Comparison of ENCODE assay signal across 18 cellular contexts in the genomic region with DNA sequence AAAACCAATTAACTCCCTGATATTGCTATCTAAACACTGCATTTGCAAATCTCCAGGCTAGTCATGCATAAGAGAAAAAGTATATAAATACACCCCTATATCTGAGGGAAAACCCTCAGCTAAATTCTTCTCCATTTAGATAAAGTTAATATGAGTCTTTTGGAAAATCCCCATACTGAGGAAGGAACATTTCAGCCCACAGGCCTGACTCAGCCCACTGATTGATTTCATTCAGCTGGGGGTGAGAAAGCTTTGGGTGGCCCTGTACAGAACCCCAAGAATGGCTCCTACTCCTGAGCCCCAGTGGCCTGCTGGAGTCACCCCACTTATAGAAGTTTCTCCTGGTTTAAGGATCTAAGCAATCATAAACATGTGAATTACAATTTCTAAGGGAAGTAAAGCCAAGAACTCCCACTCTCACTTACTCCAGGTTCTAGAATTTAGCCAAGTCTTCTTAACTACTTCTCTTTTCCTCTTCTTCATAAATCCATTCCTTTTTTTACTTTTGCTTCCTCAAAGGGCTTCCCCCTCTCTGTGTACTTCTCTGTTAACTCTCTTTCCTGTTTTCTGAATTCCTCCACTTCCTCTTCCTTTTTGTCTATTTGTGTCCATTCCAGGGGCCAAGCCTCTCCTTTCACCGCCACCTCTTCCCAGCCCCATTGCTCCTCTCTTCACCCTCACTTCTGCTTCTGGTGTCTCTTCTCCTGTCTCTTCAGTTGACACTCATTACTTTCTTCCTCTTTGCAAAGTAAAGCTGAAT. TPM values are rescaled to one million over a fixed set of nuclear protein-coding genes. Genes with fewer than 3 reads are reported as not detected.
A peak's percentile ranks its signal among the peaks of the same experiment; 100 is the strongest.
DNase-seq lines count a peak whose midpoint lies in the region; ATAC-seq and TF ChIP-seq lines count a peak whose summit lies in the region.
"Had no signal": no experiment of that assay in that cellular context is flagged by ENCODE, and none has a peak within 500 bp of the region (broad histone marks: within the 10 kb centered on the region; RNA-seq: fewer than 3 reads in every experiment).

No MANE protein-coding gene starts in this region.

- DNase-seq in AML-193 (lab: John Stamatoyannopoulos, UW): peak; percentile 51 to 69
- peak; percentile 87 for DNase-seq in NOMO-1 treated with dmso at 0.1 percent for 144 hours (lab: John Stamatoyannopoulos, UW; ENCODE audit: unreplicated experiment)
- no peak for DNase-seq in left ventricle myocardium superior
- DNase-seq in epidermal melanocyte (ENCODE audit: insufficient read length, low spot score): no peak
- DNase-seq in mesenteric fat pad (ENCODE audit: low spot score): no peak
- DNase-seq in COLO829 (ENCODE audit: low spot score): no peak
- DNase-seq: activated CD4-positive, CD25-positive, alpha-beta regulatory T cell treated with anti-CD3 and anti-CD28 coated beads, Interleukin-2, amount 50 U/mL, for 72 hours; GM23248; NCI-H1436 treated with DMSO at 0.1 percent for 48 hours; NCI-H446 treated with DMSO at 0.1 percent for 48 hours; nephron progenitor cell; Peyer's patch; retina; T-cell had no signal

- H3K4me1 ChIP-seq in HEK293 (ENCODE audit: control insufficient read depth, insufficient read depth, low read length): no peaks in the 10 kb centered on the region
- H3K4me1 ChIP-seq: breast epithelium, Peyer's patch, tibial nerve had no signal

- CTCF ChIA-PET in HEK293 (lab: Yijun Ruan, JAX): no interaction called here

- H3K4me3 ChIP-seq in HEK293 (ENCODE audit: low read depth, low read length): no peak overlapping the region
- H3K4me3 ChIP-seq: breast epithelium, GM23248, Peyer's patch, tibial nerve had no signal

- POLR2A ChIA-PET in HEK293 (lab: Yijun Ruan, JAX): interaction anchor here (0.6 kb wide), 1 partner anchor 21 kb away, joined by 4 read pairs; a partner anchor contains a TSS

- ATAC-seq in left ventricle myocardium superior: peak; percentile 72
- no peak for ATAC-seq in GM18909 (IDR thresholded peaks at IDR 0.05; ENCODE audit: poor library complexity, unreplicated experiment)
- ATAC-seq: T-cell had no signal

- intact Hi-C loops in left ventricle myocardium superior (cut with micrococcal nuclease): no loop called here

- no peak overlapping the region for H3K27ac ChIP-seq in HEK293 (ENCODE audit: extremely low read depth, low read depth, low read length)
- H3K27ac ChIP-seq: breast epithelium, GM23248, Peyer's patch, tibial nerve had no signal

- H3K9me3 ChIP-seq in HEK293 (ENCODE audit: control insufficient read depth, insufficient read depth, low read depth, low read length): no peaks in the 10 kb centered on the region
- H3K9me3 ChIP-seq: breast epithelium, Peyer's patch, tibial nerve had no signal

- no peaks in the 10 kb centered on the region for H3K36me3 ChIP-seq in HEK293 (ENCODE audit: control insufficient read depth in 2 of 2, insufficient read depth in 1 of 2, low read length in 2 of 2)
- H3K36me3 ChIP-seq: breast epithelium, Peyer's patch, tibial nerve had no signal

- TF ChIP-seq CTCF in HEK293 (tag by site-specific recombination; IDR thresholded peaks at IDR 0.05): no peak

TF ChIP-seq in HEK293, 187 proteins besides CTCF, POLR2A, EP300 and RAD21:
- peak; percentile 35; the same call in 1 of the 2 replicates for TF ChIP-seq PRDM1 (tag by site-specific recombination; IDR thresholded peaks at IDR 0.05)
- no peak for TF ChIP-seq ZNF549 (tag by site-specific recombination; IDR thresholded peaks at IDR 0.05)
TF ChIP-seq in HEK293: peak in this region for 1.

RNA-seq across cellular contexts. Expression of a gene that starts 21.0 kb away (rescaled TPM):
- total RNA-seq in left ventricle myocardium superior (1.2 TPM), mesenteric fat pad (15.4 TPM)
- total RNA-seq: GM23248 had no signal

Comparison
In these comparisons a context has a peak if more than half of its experiments do, and no peak if none do; other contexts are left out.
1. DNase-seq: peak in AML-193 (2 of 2) and NOMO-1 treated with dmso at 0.1 percent for 144 hours (single experiment); none in left ventricle myocardium superior (single experiment), epidermal melanocyte (single experiment), mesenteric fat pad (single experiment) and COLO829 (single experiment).